In genomic region chr11:16098827-16099226, GRCh38 we compare ENCODE assay signal across 24 cellular contexts.
DNase-seq lines count a peak whose midpoint lies in the region; ATAC-seq and TF ChIP-seq lines count a peak whose summit lies in the region.
"Had no signal": no experiment of that assay in that cellular context is flagged by ENCODE, and none has a peak within 500 bp of the region (broad histone marks: within the 10 kb centered on the region; RNA-seq: fewer than 3 reads in every experiment).

No MANE protein-coding gene starts in this region.

- peak overlapping the region; percentile 48 for H3K27ac ChIP-seq in suprapubic skin
- H3K27ac ChIP-seq: A549, GM23248, ovary, PC-9, stomach had no signal

- TF ChIP-seq EP300 in suprapubic skin (IDR thresholded peaks at IDR 0.05) = no peak

- no peak for TF ChIP-seq CTCF in fibroblast of villous mesenchyme (IDR thresholded peaks at IDR 0.05; ENCODE audit: insufficient read depth, low read depth, low read length)
- TF ChIP-seq CTCF in suprapubic skin (IDR thresholded peaks at IDR 0.05) = no peak

- DNase-seq in NCI-H146 (lab: John Stamatoyannopoulos, UW) = peak; percentile 8
- DNase-seq in NCI-H146 treated with DMSO at 0.1 percent for 48 hours (lab: John Stamatoyannopoulos, UW; ENCODE audit: unreplicated experiment) = no peak
- peak; percentile 40 for DNase-seq in OCI-M1 (lab: John Stamatoyannopoulos, UW)
- peak; percentile 28 for DNase-seq in fibroblast of villous mesenchyme (ENCODE audit: low read depth)
- no peak for DNase-seq in suprapubic skin (ENCODE audit: low spot score in 2 of 2)
- no peak for DNase-seq in activated T-cell treated with anti-CD3 and anti-CD28 coated beads for 4 hours
- no peak for DNase-seq in NCI-H2081 treated with DMSO at 0.1 percent for 48 hours (lab: John Stamatoyannopoulos, UW)
- DNase-seq: activated CD4-positive, alpha-beta T cell treated with anti-CD3 and anti-CD28 coated beads for 4 hours; activated naive CD4-positive, alpha-beta T cell treated with anti-CD3 and anti-CD28 coated beads, Interleukin-2, amount 50 U/mL, for 16 hours; activated T-cell treated with anti-CD3 and anti-CD28 coated beads, Interleukin-2, amount 50 U/mL, for 72 hours; COR-L47; GM23248; HFFc6; mesendoderm; naive B cell; ovary; PC-9; right cardiac atrium; SIG-M5; stimulated activated CD4-positive, alpha-beta T cell treated with anti-CD3 and anti-CD28 coated beads, Interleukin-15, amount 100 ng/mL, for 24 hours; stomach; transverse colon had no signal

- no peaks in the 10 kb centered on the region for H3K36me3 ChIP-seq in suprapubic skin
- H3K36me3 ChIP-seq: ovary, stomach, transverse colon had no signal

- no peak overlapping the region for H3K4me3 ChIP-seq in fibroblast of villous mesenchyme (ENCODE audit: low read depth, low read length)
- no peak overlapping the region for H3K4me3 ChIP-seq in suprapubic skin
- H3K4me3 ChIP-seq: A549, GM23248, ovary, PC-9, stomach, transverse colon had no signal

- H3K9me3 ChIP-seq in suprapubic skin = no peaks in the 10 kb centered on the region
- H3K9me3 ChIP-seq: A549, ovary, stomach, transverse colon had no signal

- H3K4me1 ChIP-seq in suprapubic skin = peaks cover 15% of the 10 kb centered on the region

- no peaks in the 10 kb centered on the region for H3K27me3 ChIP-seq in suprapubic skin
- H3K27me3 ChIP-seq: ovary, stomach, transverse colon had no signal

- no peak for TF ChIP-seq POLR2A in suprapubic skin (IDR thresholded peaks at IDR 0.05)

- no peak for ATAC-seq in HG03135 (IDR thresholded peaks at IDR 0.05; ENCODE audit: unreplicated experiment)
- ATAC-seq: A549; activated T-cell treated with anti-CD3 and anti-CD28 coated beads, Interleukin-2, amount 50 U/mL, for 72 hours; right cardiac atrium had no signal

- 54% methylated on average over 2 of the region's 2 CpGs for WGBS in suprapubic skin

Comparison
In these comparisons a context has a peak if more than half of its experiments do, and no peak if none do; other contexts are left out.
1. DNase-seq: peak in NCI-H146 (single experiment), OCI-M1 (single experiment) and fibroblast of villous mesenchyme (single experiment); none in NCI-H146 treated with DMSO at 0.1 percent for 48 hours (single experiment), suprapubic skin (0 of 2), activated T-cell treated with anti-CD3 and anti-CD28 coated beads for 4 hours (single experiment) and NCI-H2081 treated with DMSO at 0.1 percent for 48 hours (single experiment).